Comparison of ENCODE assay signal across 19 cellular contexts in the genomic region with DNA sequence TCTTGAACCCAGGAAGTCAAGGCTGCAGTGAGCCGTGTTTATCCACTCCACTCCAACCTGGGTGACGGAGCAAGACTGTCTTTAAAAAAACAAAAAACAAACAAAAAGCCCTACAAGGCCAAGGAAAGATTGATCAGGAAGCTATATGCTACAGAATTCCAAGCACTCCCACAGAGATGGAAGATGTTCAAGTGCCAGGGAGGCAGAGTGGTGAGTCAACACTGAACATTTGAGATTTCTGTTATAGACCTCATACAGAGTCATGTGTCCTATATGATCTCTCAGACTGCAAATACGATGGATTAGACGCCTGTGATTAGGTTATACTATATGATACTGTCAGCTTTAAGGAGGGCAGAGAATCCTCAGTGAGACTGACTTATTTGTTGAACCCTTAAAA.
DNase-seq lines count a peak whose midpoint lies in the region; ATAC-seq and TF ChIP-seq lines count a peak whose summit lies in the region.
"Had no signal": no experiment of that assay in that cellular context is flagged by ENCODE, and none has a peak within 500 bp of the region (broad histone marks: within the 10 kb centered on the region; RNA-seq: fewer than 3 reads in every experiment).

No MANE protein-coding gene starts in this region.

- ATAC-seq in Panc1 = peak; percentile 45; the same call in 1 of the 2 replicates
- ATAC-seq in effector memory CD8-positive, alpha-beta T cell (replicated peaks) = no peak
- ATAC-seq in GM18498 (IDR thresholded peaks at IDR 0.05; ENCODE audit: unreplicated experiment) = no peak
- no peak for ATAC-seq in GM21529 (IDR thresholded peaks at IDR 0.05; ENCODE audit: unreplicated experiment)
- ATAC-seq: activated T-cell treated with anti-CD3 and anti-CD28 coated beads, Interleukin-2, amount 50 U/mL, for 4 hours had no signal

- H3K27ac Mint-ChIP-seq in CD8-positive, alpha-beta memory T cell = peak overlapping the region in 1 of 8 donors; percentile 47
- peak overlapping the region; percentile 25 to 30 for H3K27ac Mint-ChIP-seq in effector memory CD8-positive, alpha-beta T cell
- no peak overlapping the region for H3K27ac Mint-ChIP-seq in glutamatergic neuron (ENCODE audit: unreplicated experiment)

- H3K36me3 Mint-ChIP-seq in CD8-positive, alpha-beta memory T cell = peaks cover 12 to 49% (median 23%) of the 10 kb centered on the region in 3 donors
- peaks cover 10% of the 10 kb centered on the region for H3K36me3 Mint-ChIP-seq in effector memory CD8-positive, alpha-beta T cell (ENCODE audit: insufficient read depth)
- no peaks in the 10 kb centered on the region for H3K36me3 Mint-ChIP-seq in glutamatergic neuron (ENCODE audit: unreplicated experiment)

- no peaks in the 10 kb centered on the region for H3K4me1 ChIP-seq in CD8-positive, alpha-beta memory T cell (ENCODE audit: insufficient read depth, low read length)
- H3K4me1 ChIP-seq in Panc1 (ENCODE audit: control insufficient read depth, insufficient read depth, low read length) (no peaks in the 10 kb centered on the region), neutrophil (ENCODE audit: control insufficient read depth in 1 of 2, insufficient read depth in 1 of 2, low read depth in 1 of 2, low read length in 1 of 2) (peaks cover 0 to 11% of the 10 kb centered on the region in 2 experiments)
- H3K4me1 ChIP-seq: parathyroid adenoma had no signal

- no peaks in the 10 kb centered on the region for H3K9me3 ChIP-seq in CD8-positive, alpha-beta memory T cell (ENCODE audit: low read length)
- no peaks in the 10 kb centered on the region for H3K9me3 ChIP-seq in Panc1 (ENCODE audit: control insufficient read depth, insufficient read depth, low read depth, low read length)
- no peaks in the 10 kb centered on the region for H3K9me3 ChIP-seq in neutrophil
- H3K9me3 ChIP-seq: BLaER1 treated with 17β-estradiol and CSF1 and Interleukin-3, amounts not matched to agents 10 nM and 100 nM; suprapubic skin had no signal

- peak overlapping the region; percentile 12 for H3K27ac ChIP-seq in CD8-positive, alpha-beta memory T cell (ENCODE audit: low read depth, low read length)
- H3K27ac ChIP-seq in Panc1 (ENCODE audit: low read length) = no peak overlapping the region
- H3K27ac ChIP-seq in neutrophil = peak overlapping the region; percentile 38
- H3K27ac ChIP-seq: BLaER1 treated with 17β-estradiol and CSF1 and Interleukin-3, amounts not matched to agents 10 nM and 100 nM; parathyroid adenoma; suprapubic skin had no signal

- CTCF ChIA-PET in CD8-positive, alpha-beta memory T cell (lab: Charles Lee) = interaction anchor here (1.0 to 2.3 kb wide), 2 partner anchors 132 to 189 kb away, joined by 3 to 9 read pairs; no protein-coding TSS in a partner anchor
- CTCF ChIA-PET in Panc1 (lab: Charles Lee) = no interaction called here

- TF ChIP-seq CTCF in Panc1 (IDR thresholded peaks at IDR 0.05) (no peak), neutrophil (IDR thresholded peaks at IDR 0.05) (no peak), glutamatergic neuron (IDR thresholded peaks at IDR 0.05; ENCODE audit: partially characterized antibody, unreplicated experiment) (no peak)

- no TSS peak for BruUV-seq in Panc1 (replicated peaks; lab: Mats Ljungman, UMichigan)

- H3K4me3 Mint-ChIP-seq in CD8-positive, alpha-beta memory T cell = no peak overlapping the region
- no peak overlapping the region for H3K4me3 Mint-ChIP-seq in effector memory CD8-positive, alpha-beta T cell
- no peak overlapping the region for H3K4me3 Mint-ChIP-seq in glutamatergic neuron (ENCODE audit: unreplicated experiment)
- H3K4me3 Mint-ChIP-seq: activated CD4-positive, alpha-beta T cell treated with anti-CD3 and anti-CD28 coated beads, Interleukin-2, amount 10 ng/mL, durations not matched to agents 24 days and 14 days; activated T-cell treated with anti-CD3 and anti-CD28 coated beads, Interleukin-2, amount 50 U/mL, for 4 hours had no signal

- DNase-seq in CD8-positive, alpha-beta memory T cell = no peak
- DNase-seq in Panc1 (ENCODE audit: low read depth, low spot score) (no peak), glutamatergic neuron (no peak)
- no peak for DNase-seq in effector memory CD8-positive, alpha-beta T cell
- no peak for DNase-seq in effector CD4-positive, alpha-beta T cell
- DNase-seq: activated CD4-positive, alpha-beta T cell treated with anti-CD3 and anti-CD28 coated beads, Interleukin-2, amount 10 ng/mL, durations not matched to agents 24 days and 14 days; activated T-cell treated with anti-CD3 and anti-CD28 coated beads, Interleukin-2, amount 50 U/mL, for 4 hours; amniotic stem cell; islet precursor cell; MM.1S; NCI-H2081 treated with DMSO at 0.1 percent for 48 hours; NCI-H82; T-helper 2 cell had no signal

- H3K9me3 Mint-ChIP-seq in CD8-positive, alpha-beta memory T cell = no peaks in the 10 kb centered on the region
- no peaks in the 10 kb centered on the region for H3K9me3 Mint-ChIP-seq in effector memory CD8-positive, alpha-beta T cell
- H3K9me3 Mint-ChIP-seq in glutamatergic neuron (ENCODE audit: unreplicated experiment) = peaks cover 3% of the 10 kb centered on the region
- H3K9me3 Mint-ChIP-seq: activated CD4-positive, alpha-beta T cell treated with anti-CD3 and anti-CD28 coated beads, Interleukin-2, amount 10 ng/mL, durations not matched to agents 24 days and 14 days; activated T-cell treated with anti-CD3 and anti-CD28 coated beads, Interleukin-2, amount 50 U/mL, for 4 hours had no signal

- no peaks in the 10 kb centered on the region for H3K36me3 ChIP-seq in CD8-positive, alpha-beta memory T cell (ENCODE audit: insufficient read depth, low read length)
- H3K36me3 ChIP-seq in Panc1 (ENCODE audit: control insufficient read depth, insufficient read depth, low read length) = no peaks in the 10 kb centered on the region
- peaks cover 16% of the 10 kb centered on the region for H3K36me3 ChIP-seq in neutrophil

- no peak overlapping the region for H3K4me3 ChIP-seq in CD8-positive, alpha-beta memory T cell (ENCODE audit: low read length)
- H3K4me3 ChIP-seq in Panc1 (ENCODE audit: low read depth in 2 of 2, low read length in 2 of 2) (no peak overlapping the region), neutrophil (ENCODE audit: low read depth in 1 of 2, low read length in 1 of 2) (no peak overlapping the region)
- H3K4me3 ChIP-seq: BLaER1 treated with 17β-estradiol and CSF1 and Interleukin-3, amounts not matched to agents 10 nM and 100 nM; suprapubic skin had no signal

- H3K4me1 Mint-ChIP-seq in CD8-positive, alpha-beta memory T cell = peaks cover 0 to 3% (median 0%) of the 10 kb centered on the region in 3 donors
- H3K4me1 Mint-ChIP-seq in effector memory CD8-positive, alpha-beta T cell (ENCODE audit: low read depth in 2 of 2) = no peaks in the 10 kb centered on the region
- H3K4me1 Mint-ChIP-seq in glutamatergic neuron (ENCODE audit: low read depth, unreplicated experiment) = no peaks in the 10 kb centered on the region

- POLR2A ChIA-PET in CD8-positive, alpha-beta memory T cell (lab: Charles Lee) = no interaction called here
- POLR2A ChIA-PET in Panc1 (lab: Charles Lee) = no interaction called here

- no peaks in the 10 kb centered on the region for H3K27me3 Mint-ChIP-seq in CD8-positive, alpha-beta memory T cell
- H3K27me3 Mint-ChIP-seq in effector memory CD8-positive, alpha-beta T cell = no peaks in the 10 kb centered on the region
- peaks cover 2% of the 10 kb centered on the region for H3K27me3 Mint-ChIP-seq in glutamatergic neuron (ENCODE audit: unreplicated experiment)
- H3K27me3 Mint-ChIP-seq: activated CD4-positive, alpha-beta T cell treated with anti-CD3 and anti-CD28 coated beads, Interleukin-2, amount 10 ng/mL, durations not matched to agents 24 days and 14 days had no signal

- intact Hi-C loops in Panc1 (cut with micrococcal nuclease; ENCODE audit: unreplicated experiment) = no loop called here

- H3K27me3 ChIP-seq in CD8-positive, alpha-beta memory T cell (ENCODE audit: insufficient read depth, low read length, poor library complexity, severe bottlenecking) = no peaks in the 10 kb centered on the region
- H3K27me3 ChIP-seq in Panc1 (ENCODE audit: control insufficient read depth, insufficient read depth, low read length) (no peaks in the 10 kb centered on the region), neutrophil (no peaks in the 10 kb centered on the region)
- H3K27me3 ChIP-seq: BLaER1 treated with 17β-estradiol and CSF1 and Interleukin-3, amounts not matched to agents 10 nM and 100 nM; suprapubic skin had no signal

- in situ Hi-C loops in Panc1 (cut with HindIII; ENCODE audit: low pct_unique_long_range_greater_than_20kb, low sequenced_read_pairs) = no loop called here
